8 cellular contexts compared by ENCODE assay signal in the genomic region with DNA sequence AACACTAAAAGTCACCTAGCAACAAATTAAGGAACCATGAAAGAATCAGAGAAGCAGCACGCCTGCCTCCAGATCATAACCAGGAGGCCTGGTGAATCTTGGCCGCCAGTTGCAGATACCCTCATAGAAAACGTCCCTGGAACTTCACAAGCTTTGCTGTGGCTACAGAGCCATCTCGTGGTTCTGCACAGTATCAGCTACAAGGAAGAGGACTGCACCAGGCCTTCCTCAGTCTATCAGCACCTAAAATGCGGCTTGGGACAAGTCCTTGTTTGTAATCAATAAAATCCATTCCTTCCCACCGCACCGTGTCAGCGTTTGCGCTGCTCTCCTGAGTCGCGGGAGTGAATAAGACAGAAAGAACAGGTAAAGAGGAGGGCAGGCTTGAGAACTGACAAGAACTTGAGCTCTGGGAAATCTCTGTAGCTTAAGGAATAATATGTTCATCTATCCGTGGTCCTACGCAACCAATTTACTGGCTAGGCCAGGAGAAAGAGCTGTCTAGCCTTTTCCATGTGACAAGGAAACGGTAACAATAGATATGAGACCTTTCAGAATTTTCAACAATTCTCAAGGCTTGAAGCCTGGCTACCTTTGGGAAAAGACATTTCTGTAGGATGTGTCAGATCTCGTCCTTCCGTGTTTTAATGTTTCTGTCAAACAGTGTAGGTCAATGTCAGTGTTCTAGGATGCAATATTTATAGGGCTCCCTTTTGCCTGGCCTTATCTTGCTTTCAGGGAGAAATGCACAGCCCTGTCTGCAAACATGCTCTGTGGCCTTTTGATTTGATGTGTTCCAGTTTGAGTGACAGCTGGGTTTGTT.
DNase-seq lines count a peak whose midpoint lies in the region; ATAC-seq and TF ChIP-seq lines count a peak whose summit lies in the region.

No MANE protein-coding gene starts in this region.

- no peak overlapping the region for H3K27ac ChIP-seq in left lung

- H3K4me1 ChIP-seq in left lung, result no peaks in the 10 kb centered on the region

- no peak overlapping the region for H3K4me3 ChIP-seq in left lung

- no peaks in the 10 kb centered on the region for H3K27me3 ChIP-seq in left lung

- DNase-seq in H4 (ENCODE audit: low spot score), result peak; percentile 54
- DNase-seq in NCI-H510A treated with DMSO at 0.1 percent for 48 hours (lab: John Stamatoyannopoulos, UW), result peak; percentile 95
- peak; percentile 24 for DNase-seq in cerebellum (ENCODE audit: low spot score)
- no peak for DNase-seq in left lung
- DNase-seq in stimulated activated naive CD4-positive, alpha-beta T cell (lab: John Stamatoyannopoulos, UW), result no peak
- no peak for DNase-seq in stimulated activated CD8-positive, alpha-beta memory T cell treated with anti-CD3 and anti-CD28 coated beads, Interleukin-4, amount 100 ng/mL, for 48 hours
- no peak for DNase-seq in NK-92 treated with Interleukin-12 subunit alpha and Interleukin-12 subunit beta, amount 100 ng/mL, for 24 hours (lab: John Stamatoyannopoulos, UW)

- no peaks in the 10 kb centered on the region for H3K36me3 ChIP-seq in left lung

- intact Hi-C loops in left lung (cut with DNase I), result no loop called here

- H3K9me3 ChIP-seq in left lung, result no peaks in the 10 kb centered on the region

- peak; percentile 33 to 40 for TF ChIP-seq CTCF in left lung (IDR thresholded peaks at IDR 0.05)

- peak; percentile 79 for ATAC-seq in left lung
- no peak for ATAC-seq in HG03571 (IDR thresholded peaks at IDR 0.05; ENCODE audit: unreplicated experiment)

Comparison
In these comparisons a context has a peak if more than half of its experiments do, and no peak if none do; other contexts are left out.
1. DNase-seq: peak in H4 (single experiment), NCI-H510A treated with DMSO at 0.1 percent for 48 hours (single experiment) and cerebellum (single experiment); none in left lung (0 of 2), stimulated activated naive CD4-positive, alpha-beta T cell (0 of 6), stimulated activated CD8-positive, alpha-beta memory T cell treated with anti-CD3 and anti-CD28 coated beads, Interleukin-4, amount 100 ng/mL, for 48 hours (single experiment) and NK-92 treated with Interleukin-12 subunit alpha and Interleukin-12 subunit beta, amount 100 ng/mL, for 24 hours (single experiment).